10 cellular contexts compared by ENCODE assay signal in the genomic region with DNA sequence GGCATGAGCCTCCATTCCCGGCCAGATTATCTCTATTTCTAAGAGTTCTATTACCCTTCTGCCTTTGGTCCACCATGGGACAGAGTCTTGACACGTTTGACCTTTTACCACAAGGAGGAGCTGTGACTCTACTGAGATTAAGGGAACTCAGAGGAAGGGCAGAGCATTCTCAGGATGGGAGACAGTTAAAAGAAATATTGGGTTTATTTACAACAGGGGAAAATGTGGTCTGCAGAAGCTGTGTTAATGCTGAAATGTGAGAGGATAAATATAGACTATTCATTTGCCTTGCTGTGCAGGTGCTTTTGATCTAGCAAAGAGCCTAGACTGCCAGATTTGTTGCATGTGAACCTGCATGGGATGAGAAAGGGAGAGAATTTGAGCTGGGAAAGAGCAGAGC. TPM values are rescaled to one million over a fixed set of nuclear protein-coding genes. Genes with fewer than 3 reads are reported as not detected.
A peak's percentile ranks its signal among the peaks of the same experiment; 100 is the strongest.
DNase-seq lines count a peak whose midpoint lies in the region; ATAC-seq, FAIRE-seq and TF ChIP-seq lines count a peak whose summit lies in the region.
"Had no signal": no experiment of that assay in that cellular context is flagged by ENCODE, and none has a peak within 500 bp of the region (broad histone marks: within the 10 kb centered on the region; RNA-seq: fewer than 3 reads in every experiment).

No MANE protein-coding gene starts in this region.

- in situ Hi-C loops in HepG2 (cut with HindIII; ENCODE audit: extremely low pct_ligation_motif_present, low pct_unique_long_range_greater_than_20kb), result no loop called here

- H3K36me3 ChIP-seq in HepG2 (replicated peaks in 1 of 2; ENCODE audit: control insufficient read depth in 1 of 2, insufficient read depth in 2 of 2, low read length in 2 of 2) (no peaks in the 10 kb centered on the region), right lobe of liver (no peaks in the 10 kb centered on the region), upper lobe of left lung (no peaks in the 10 kb centered on the region)

- peaks cover 0 to 9% of the 10 kb centered on the region in 2 experiments; a peak in 2 of 5 replicates for H3K27me3 ChIP-seq in HepG2 (ENCODE audit: control insufficient read depth in 1 of 2, insufficient read depth in 2 of 2, low read length in 2 of 2)
- H3K27me3 ChIP-seq in right lobe of liver, result peaks cover 0 to 3% of the 10 kb centered on the region in 2 donors
- H3K27me3 ChIP-seq in upper lobe of left lung, result no peaks in the 10 kb centered on the region

- H3K4me2 ChIP-seq in HepG2 (ENCODE audit: low read depth, low read length), result no peak overlapping the region

- H3K27ac ChIP-seq in HepG2 (ENCODE audit: extremely low read length, insufficient read depth, low read length) (no peak overlapping the region), right lobe of liver (no peak overlapping the region), upper lobe of left lung (no peak overlapping the region)

- POLR2A ChIA-PET in HepG2 (lab: Yijun Ruan, JAX), result no interaction called here

- TF ChIP-seq EP300 in HepG2 (IDR thresholded peaks at IDR 0.05; ENCODE audit: low read depth in 2 of 2, low read length in 2 of 2) (no peak), HepG2 (CRISPR knock-in tag; IDR thresholded peaks at IDR 0.05; ENCODE audit: borderline replicate concordance) (no peak), upper lobe of left lung (IDR thresholded peaks at IDR 0.05) (no peak)

- FAIRE-seq in HepG2 (lab: Jason Lieb, UNC), result no peak
- FAIRE-seq: colon had no signal

- peaks cover 6 to 7% of the 10 kb centered on the region in 2 donors for H3K4me1 Mint-ChIP-seq in effector memory CD8-positive, alpha-beta T cell (ENCODE audit: low read depth in 2 of 2)

- H3K9me3 ChIP-seq in HepG2 (ENCODE audit: low read length) (no peaks in the 10 kb centered on the region), right lobe of liver (no peaks in the 10 kb centered on the region), upper lobe of left lung (no peaks in the 10 kb centered on the region)

- DNase-seq in HepG2 (ENCODE audit: low spot score), result no peak
- no peak for DNase-seq in right lobe of liver
- DNase-seq in NAMALWA (ENCODE audit: low spot score), result peak; percentile 70
- DNase-seq in effector memory CD8-positive, alpha-beta T cell, result peak in 2 of 3 experiments; percentile 11 to 22
- DNase-seq in NCI-H2227 (lab: John Stamatoyannopoulos, UW; ENCODE audit: unreplicated experiment), result no peak
- no peak for DNase-seq in upper lobe of left lung
- no peak for DNase-seq in effector CD8-positive, alpha-beta T cell (lab: John Stamatoyannopoulos, UW)

- intact Hi-C loops in HepG2 (cut with micrococcal nuclease; ENCODE audit: unreplicated experiment) (no loop called here), right lobe of liver (cut with DNase I) (no loop called here)

- H3K27me3 Mint-ChIP-seq in effector memory CD8-positive, alpha-beta T cell, result peaks cover 25 to 27% of the 10 kb centered on the region in 2 donors

- H4K20me1 ChIP-seq in HepG2 (ENCODE audit: insufficient read depth, low read length), result no peaks in the 10 kb centered on the region

- H3K4me1 ChIP-seq in HepG2 (ENCODE audit: insufficient read depth, low read length) (no peaks in the 10 kb centered on the region), right lobe of liver (no peaks in the 10 kb centered on the region), upper lobe of left lung (no peaks in the 10 kb centered on the region)

- peaks cover 3% of the 10 kb centered on the region for H3K36me3 Mint-ChIP-seq in effector memory CD8-positive, alpha-beta T cell (ENCODE audit: insufficient read depth)

- no peaks in the 10 kb centered on the region for H3K79me2 ChIP-seq in HepG2 (ENCODE audit: insufficient read depth, low read length)

- H2AFZ ChIP-seq in HepG2 (ENCODE audit: low read length), result no peak overlapping the region

- no peak overlapping the region for H3K27ac Mint-ChIP-seq in effector memory CD8-positive, alpha-beta T cell

- no peak overlapping the region for H3K9ac ChIP-seq in HepG2 (ENCODE audit: insufficient read depth, low read depth, low read length)

- CTCF ChIA-PET in HepG2 (lab: Yijun Ruan, JAX; ENCODE audit: low intra/inter-chr PET ratio, low total read pairs), result no interaction called here

- TF ChIP-seq CTCF in HepG2 (CRISPR knock-in tag; IDR thresholded peaks at IDR 0.05) (peak; percentile 25; the same call in 1 of the 2 replicates), right lobe of liver (IDR thresholded peaks at IDR 0.05) (peak in 2 of 4 donors; percentile 17 to 20), upper lobe of left lung (IDR thresholded peaks at IDR 0.05) (peak in 1 of 6 experiments; percentile 16)

- H3K4me3 Mint-ChIP-seq in effector memory CD8-positive, alpha-beta T cell, result no peak overlapping the region

- TF ChIP-seq POLR2A in HepG2 (IDR thresholded peaks at IDR 0.05; ENCODE audit: insufficient read depth in 1 of 2, low read depth in 2 of 2, low read length in 2 of 2), result no peak
- TF ChIP-seq POLR2A in right lobe of liver (IDR thresholded peaks at IDR 0.05), result no peak
- no peak for TF ChIP-seq POLR2A in upper lobe of left lung (IDR thresholded peaks at IDR 0.05)

- H3K4me3 ChIP-seq in HepG2 (replicated peaks in 1 of 3; ENCODE audit: insufficient read depth in 1 of 3, low read depth in 2 of 3, low read length in 3 of 3) (no peak overlapping the region), right lobe of liver (no peak overlapping the region), upper lobe of left lung (no peak overlapping the region)

- no peaks in the 10 kb centered on the region for H3K9me3 Mint-ChIP-seq in effector memory CD8-positive, alpha-beta T cell

- ATAC-seq in HepG2, result peak; percentile 57; the same call in 2 of the 3 replicates
- ATAC-seq in right lobe of liver, result no peak
- ATAC-seq in effector memory CD8-positive, alpha-beta T cell (replicated peaks), result peak; percentile 50
- ATAC-seq in upper lobe of left lung (ENCODE audit: low FRiP score in 2 of 2), result no peak
- ATAC-seq in GM19035 (IDR thresholded peaks at IDR 0.05; ENCODE audit: unreplicated experiment), result no peak

- BruUV-seq in HepG2 (replicated peaks; lab: Mats Ljungman, UMichigan), result no TSS peak

- WGBS in HepG2 (ENCODE audit: low lambda C conversion rate), result 0% methylated on average over 2 of the region's 2 CpGs
- WGBS in right lobe of liver (ENCODE audit: insufficient coverage, low coverage, low lambda C conversion rate, missing lambda C conversion rate), result 9% methylated on average over 2 of the region's 2 CpGs
- WGBS in upper lobe of left lung, 2 donors, result 0 to 18% methylated on average over 1 to 2 of the region's 2 CpGs

- no peak for TF ChIP-seq RAD21 in HepG2 (CRISPR knock-in tag; IDR thresholded peaks at IDR 0.05)

TF ChIP-seq in HepG2, 621 proteins besides CTCF, POLR2A, EP300 and RAD21:
- TF ChIP-seq HOXA3 (CRISPR knock-in tag; IDR thresholded peaks at IDR 0.05), result no peak
- TF ChIP-seq STAG1 (CRISPR knock-in tag; IDR thresholded peaks at IDR 0.05), result 0 out of 2 replicates have a peak, but pooled peaks have one; percentile 8
- no peak for TF ChIP-seq REPIN1 (CRISPR knock-in tag; IDR thresholded peaks at IDR 0.05; ENCODE audit: borderline replicate concordance, low read depth)
- no peak for TF ChIP-seq SAP130 (CRISPR knock-in tag; IDR thresholded peaks at IDR 0.05; ENCODE audit: low read depth)
- TF ChIP-seq, protein P1, sequence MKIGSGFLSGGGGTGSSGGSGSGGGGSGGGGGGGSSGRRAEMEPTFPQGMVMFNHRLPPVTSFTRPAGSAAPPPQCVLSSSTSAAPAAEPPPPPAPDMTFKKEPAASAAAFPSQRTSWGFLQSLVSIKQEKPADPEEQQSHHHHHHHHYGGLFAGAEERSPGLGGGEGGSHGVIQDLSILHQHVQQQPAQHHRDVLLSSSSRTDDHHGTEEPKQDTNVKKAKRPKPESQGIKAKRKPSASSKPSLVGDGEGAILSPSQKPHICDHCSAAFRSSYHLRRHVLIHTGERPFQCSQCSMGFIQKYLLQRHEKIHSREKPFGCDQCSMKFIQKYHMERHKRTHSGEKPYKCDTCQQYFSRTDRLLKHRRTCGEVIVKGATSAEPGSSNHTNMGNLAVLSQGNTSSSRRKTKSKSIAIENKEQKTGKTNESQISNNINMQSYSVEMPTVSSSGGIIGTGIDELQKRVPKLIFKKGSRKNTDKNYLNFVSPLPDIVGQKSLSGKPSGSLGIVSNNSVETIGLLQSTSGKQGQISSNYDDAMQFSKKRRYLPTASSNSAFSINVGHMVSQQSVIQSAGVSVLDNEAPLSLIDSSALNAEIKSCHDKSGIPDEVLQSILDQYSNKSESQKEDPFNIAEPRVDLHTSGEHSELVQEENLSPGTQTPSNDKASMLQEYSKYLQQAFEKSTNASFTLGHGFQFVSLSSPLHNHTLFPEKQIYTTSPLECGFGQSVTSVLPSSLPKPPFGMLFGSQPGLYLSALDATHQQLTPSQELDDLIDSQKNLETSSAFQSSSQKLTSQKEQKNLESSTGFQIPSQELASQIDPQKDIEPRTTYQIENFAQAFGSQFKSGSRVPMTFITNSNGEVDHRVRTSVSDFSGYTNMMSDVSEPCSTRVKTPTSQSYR (CRISPR knock-in tag; IDR thresholded peaks at IDR 0.05; ENCODE audit: borderline replicate concordance), result no peak
- TF ChIP-seq ZNF552 (CRISPR knock-in tag; IDR thresholded peaks at IDR 0.05; ENCODE audit: borderline replicate concordance), result no peak

RNA-seq across cellular contexts. Expression of a gene that starts 45.8 kb away (rescaled TPM):
- total RNA-seq in HepG2 (2016; rRNA removed; fragmentation: Illumina TruSeq; extraction: Trizol) (not detected in 2 replicates), right lobe of liver (not detected), upper lobe of left lung (not detected)
- total RNA-seq in HepG2 (2016; cell fraction: cytosol; rRNA removed; fragmentation: Illumina TruSeq; extraction: Trizol; ENCODE audit: low read depth), result not detected in 2 replicates
- total RNA-seq in HepG2 (2016; cell fraction: insoluble cytoplasmic fraction; rRNA removed; fragmentation: Illumina TruSeq; extraction: Trizol), result not detected in 2 replicates
- total RNA-seq in HepG2 (2016; cell fraction: membrane; rRNA removed; fragmentation: Illumina TruSeq; extraction: Trizol), result not detected in 2 replicates
- not detected in 2 replicates for total RNA-seq in HepG2 (2016; cell fraction: nucleus; rRNA removed; fragmentation: Illumina TruSeq; extraction: Trizol)
- not detected in 2 replicates for polyA plus RNA-seq in HepG2 (2011; rRNA removed)
- not detected in 2 replicates for polyA plus RNA-seq in HepG2 (2011; cell fraction: cytosol; rRNA removed)
- polyA plus RNA-seq in HepG2 (2011; cell fraction: nucleus; rRNA removed), result not detected in 2 replicates
- polyA plus RNA-seq in HepG2 (2012), result not detected in 2 replicates
- not detected in 2 replicates for polyA plus RNA-seq in HepG2 (2016; cell fraction: cytosol; fragmentation: Illumina TruSeq; extraction: Trizol; ENCODE audit: low read depth)
- not detected in 2 replicates for polyA plus RNA-seq in HepG2 (2016; cell fraction: insoluble cytoplasmic fraction; fragmentation: Illumina TruSeq; extraction: Trizol; ENCODE audit: low read depth)
- not detected in 2 replicates for polyA plus RNA-seq in HepG2 (2016; cell fraction: membrane; fragmentation: Illumina TruSeq; extraction: Trizol; ENCODE audit: low read depth)
- polyA plus RNA-seq in HepG2 (2016; cell fraction: nucleus; fragmentation: Illumina TruSeq; extraction: Trizol; ENCODE audit: insufficient read depth, low read depth), result not detected in 2 replicates
- not detected in 2 replicates for polyA minus RNA-seq in HepG2 (2011; rRNA and poly(A)+ RNA removed; ENCODE audit: low replicate concordance)
- not detected in 2 replicates for polyA minus RNA-seq in HepG2 (2011; cell fraction: cytosol; rRNA and poly(A)+ RNA removed)
- polyA minus RNA-seq in HepG2 (2011; cell fraction: nucleus; rRNA and poly(A)+ RNA removed), result not detected in 2 replicates
- total RNA-seq: renal cortical epithelial cell had no signal

Comparison
In these comparisons a context has a peak if more than half of its experiments do, and no peak if none do; other contexts are left out.
1. ATAC-seq: peak in HepG2 (single experiment) and effector memory CD8-positive, alpha-beta T cell (single experiment); none in right lobe of liver (0 of 4), upper lobe of left lung (0 of 2) and GM19035 (single experiment).
2. DNase-seq: peak in NAMALWA (single experiment) and effector memory CD8-positive, alpha-beta T cell (2 of 3); none in HepG2 (single experiment), right lobe of liver (0 of 3), NCI-H2227 (single experiment), upper lobe of left lung (0 of 2) and effector CD8-positive, alpha-beta T cell (single experiment).